1 cellular context compared by ENCODE assay signal in the genomic region with DNA sequence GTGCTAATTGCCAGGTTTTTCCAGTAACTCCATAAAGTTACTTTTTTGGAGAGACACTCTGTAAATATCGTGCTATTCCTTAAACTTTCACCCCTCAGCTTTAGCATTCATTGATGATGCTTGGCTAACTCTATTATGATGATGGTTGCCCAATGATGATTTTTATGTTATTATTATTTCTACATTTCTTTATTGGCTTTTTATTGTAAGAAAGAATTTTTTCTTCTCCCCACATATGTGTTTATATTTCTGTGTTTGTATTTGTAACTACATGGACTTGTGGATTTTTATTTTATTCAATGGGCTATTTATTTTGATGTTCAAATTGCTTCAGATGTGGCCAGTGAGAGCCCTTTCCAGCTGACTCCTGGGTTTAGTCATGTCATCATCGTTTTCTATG.
TF ChIP-seq lines count a peak whose summit lies in the region.

No MANE protein-coding gene starts in this region.

TF ChIP-seq in K562, 482 proteins besides CTCF, POLR2A, EP300 and RAD21 (continued from another document):
- TF ChIP-seq MGA (IDR thresholded peaks at IDR 0.05) = no peak
- no peak for TF ChIP-seq MCM3 (IDR thresholded peaks at IDR 0.05)
